In the genomic region with DNA sequence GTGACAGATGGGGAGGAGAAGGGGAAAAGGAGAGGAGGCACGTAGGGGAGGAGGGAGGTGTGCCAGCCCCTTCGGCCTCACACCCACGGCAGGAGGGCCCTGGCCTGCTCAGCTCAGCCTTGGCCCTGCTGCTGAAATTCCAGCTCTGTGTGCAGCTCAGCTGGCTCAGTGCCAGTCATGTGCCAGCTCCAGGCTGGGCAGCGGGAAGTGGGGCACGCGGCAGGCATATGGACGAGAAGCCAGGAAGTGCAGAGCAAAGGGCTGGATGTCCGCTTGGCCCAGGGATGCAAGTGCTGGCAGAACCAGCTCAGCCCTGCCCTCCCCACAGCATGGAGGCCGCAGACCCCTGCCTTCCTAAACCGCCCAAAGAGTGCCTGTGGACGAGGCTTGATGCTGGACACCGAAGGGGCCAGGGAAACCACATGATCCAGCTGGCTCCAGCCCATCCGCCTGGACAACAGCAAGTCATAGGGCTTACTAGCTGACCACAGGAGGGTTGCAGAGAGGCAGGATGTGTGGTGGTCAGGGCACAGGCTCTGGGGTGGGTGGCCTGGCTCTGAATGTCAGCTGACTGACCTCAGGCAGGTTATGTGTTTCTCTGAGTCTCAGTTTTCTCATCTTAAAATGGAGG, we compare ENCODE assay signal across 8 cellular contexts.
DNase-seq lines count a peak whose midpoint lies in the region; ATAC-seq and TF ChIP-seq lines count a peak whose summit lies in the region.

No MANE protein-coding gene starts in this region.

- H3K79me1 ChIP-seq in mesendoderm (ENCODE audit: low read length) = no peaks in the 10 kb centered on the region

- no peak overlapping the region for H2BK5ac ChIP-seq in mesendoderm (ENCODE audit: low read length)

- no peak overlapping the region for H2AK5ac ChIP-seq in mesendoderm (ENCODE audit: low read length)

- peak overlapping the region; percentile 15 for H3K56ac ChIP-seq in mesendoderm (ENCODE audit: low read length)

- DNase-seq in CD14-positive monocyte (ENCODE audit: low spot score) = peak; percentile 41
- peak; percentile 80 for DNase-seq in NCI-H1092 treated with DMSO at 0.1 percent for 48 hours (lab: John Stamatoyannopoulos, UW)
- peak; percentile 28 to 65 for DNase-seq in cerebellar nuclear complex (lab: John Stamatoyannopoulos, UW)
- no peak for DNase-seq in mesendoderm
- no peak for DNase-seq in foreskin keratinocyte
- no peak for DNase-seq in stimulated activated CD4-positive, alpha-beta T cell treated with anti-CD3 and anti-CD28 coated beads, Interleukin-1b, Interleukin-23, amount 100 ng/mL, for 48 hours
- no peak for DNase-seq in SIG-M5 (lab: John Stamatoyannopoulos, UW)

- no peak overlapping the region for H3K23ac ChIP-seq in mesendoderm (ENCODE audit: low read length)

- no peaks in the 10 kb centered on the region for H3K9me3 Mint-ChIP-seq in CD14-positive monocyte

- H3K36me3 Mint-ChIP-seq in CD14-positive monocyte = peaks cover 11% of the 10 kb centered on the region in 2 donors

- H3K4me3 ChIP-seq in mesendoderm (ENCODE audit: low read length) = no peak overlapping the region

- no peak overlapping the region for H3K18ac ChIP-seq in mesendoderm (ENCODE audit: low read length)

- H3K27ac ChIP-seq in mesendoderm (ENCODE audit: low read depth, low read length) = no peak overlapping the region
- no peak overlapping the region for H3K27ac ChIP-seq in foreskin keratinocyte

- no peak for TF ChIP-seq CTCF in CD14-positive monocyte (IDR thresholded peaks at IDR 0.05)
- TF ChIP-seq CTCF in foreskin keratinocyte (conservative IDR thresholded peaks at IDR 0.05) = no peak

- no peak overlapping the region for H3K9ac ChIP-seq in mesendoderm (ENCODE audit: low read length)

- ATAC-seq in foreskin keratinocyte (no peak), HG02884 (IDR thresholded peaks at IDR 0.05; ENCODE audit: unreplicated experiment) (no peak)

- H3K4ac ChIP-seq in mesendoderm (ENCODE audit: low read depth, low read length) = no peak overlapping the region

- intact Hi-C loops in CD14-positive monocyte (cut with micrococcal nuclease) = loop anchor here in 1 of 2 donors (5.0 kb wide), 2 partner anchors 42 to 252 kb away; no protein-coding TSS in a partner anchor

- peaks cover 51% of the 10 kb centered on the region for H3K4me1 Mint-ChIP-seq in CD14-positive monocyte

- H4K8ac ChIP-seq in mesendoderm (ENCODE audit: low read depth, low read length) = no peak overlapping the region

- no peaks in the 10 kb centered on the region for H3K36me3 ChIP-seq in mesendoderm (ENCODE audit: control insufficient read depth, insufficient read depth, low read length)

- no peak overlapping the region for H2BK120ac ChIP-seq in mesendoderm (ENCODE audit: low read depth, low read length)

- no peak overlapping the region for H4K5ac ChIP-seq in mesendoderm (ENCODE audit: low read length)

- H3K4me3 Mint-ChIP-seq in CD14-positive monocyte = no peak overlapping the region

- peaks cover 2% of the 10 kb centered on the region for H3K27me3 ChIP-seq in mesendoderm (ENCODE audit: insufficient read depth, low read length, poor library complexity)
- peaks cover 55% of the 10 kb centered on the region for H3K27me3 ChIP-seq in foreskin keratinocyte

- peak overlapping the region in 1 of 7 donors; percentile 59 for H3K27ac Mint-ChIP-seq in CD14-positive monocyte

- WGBS in mesendoderm (ENCODE audit: extremely low coverage, insufficient coverage, low lambda C conversion rate) = no CpG with 5 or more reads among the region's 13 CpGs

- H3K27me3 Mint-ChIP-seq in CD14-positive monocyte (ENCODE audit: low read depth in 3 of 3) = peaks cover 6 to 9% (median 6%) of the 10 kb centered on the region in 3 donors

- H3K4me2 ChIP-seq in mesendoderm (ENCODE audit: low read length) = no peak overlapping the region

- H3K79me2 ChIP-seq in mesendoderm (ENCODE audit: control insufficient read depth, insufficient read depth, low read length) = no peaks in the 10 kb centered on the region

- H2BK15ac ChIP-seq in mesendoderm (replicated peaks; ENCODE audit: low read depth) = no peak overlapping the region

- H3K4me1 ChIP-seq in mesendoderm (ENCODE audit: control insufficient read depth, low read depth, low read length) = peaks cover 2% of the 10 kb centered on the region
- no peaks in the 10 kb centered on the region for H3K4me1 ChIP-seq in foreskin keratinocyte

Comparison
In these comparisons a context has a peak if more than half of its experiments do, and no peak if none do; other contexts are left out.
1. DNase-seq: peak in CD14-positive monocyte (single experiment), NCI-H1092 treated with DMSO at 0.1 percent for 48 hours (single experiment) and cerebellar nuclear complex (2 of 2); none in mesendoderm (single experiment), foreskin keratinocyte (0 of 2), stimulated activated CD4-positive, alpha-beta T cell treated with anti-CD3 and anti-CD28 coated beads, Interleukin-1b, Interleukin-23, amount 100 ng/mL, for 48 hours (single experiment) and SIG-M5 (single experiment).